ENCODE assay signal across 11 cellular contexts in genomic region chr3:125280966-125281365, GRCh38.
A peak's percentile ranks its signal among the peaks of the same experiment; 100 is the strongest.
DNase-seq lines count a peak whose midpoint lies in the region; ATAC-seq, FAIRE-seq and TF ChIP-seq lines count a peak whose summit lies in the region.
"Had no signal": no experiment of that assay in that cellular context is flagged by ENCODE, and none has a peak within 500 bp of the region (broad histone marks: within the 10 kb centered on the region; RNA-seq: fewer than 3 reads in every experiment).

No MANE protein-coding gene starts in this region.

- no peaks in the 10 kb centered on the region for H3K9me3 ChIP-seq in HepG2 (ENCODE audit: low read length)
- H3K9me3 ChIP-seq: pancreas, SJSA1 had no signal

- H2AFZ ChIP-seq in HepG2 (ENCODE audit: low read length): no peak overlapping the region

- no peak overlapping the region for H3K27ac ChIP-seq in HepG2 (ENCODE audit: extremely low read length, insufficient read depth, low read length)
- H3K27ac ChIP-seq: pancreas, SJSA1 had no signal

- no peaks in the 10 kb centered on the region for H3K79me2 ChIP-seq in HepG2 (ENCODE audit: insufficient read depth, low read length)

- H3K4me3 ChIP-seq in HepG2 (replicated peaks in 1 of 3; ENCODE audit: insufficient read depth in 1 of 3, low read depth in 2 of 3, low read length in 3 of 3): no peak overlapping the region
- H3K4me3 ChIP-seq: pancreas, SJSA1 had no signal

- no peak for TF ChIP-seq POLR2A in HepG2 (IDR thresholded peaks at IDR 0.05; ENCODE audit: insufficient read depth in 1 of 2, low read depth in 2 of 2, low read length in 2 of 2)

- BruUV-seq in HepG2 (replicated peaks; lab: Mats Ljungman, UMichigan): no TSS peak

- no peak for TF ChIP-seq CTCF in HepG2 (CRISPR knock-in tag; IDR thresholded peaks at IDR 0.05)
- TF ChIP-seq CTCF in GM13977 (IDR thresholded peaks at IDR 0.05; ENCODE audit: extremely low read depth, insufficient read depth, missing control alignments): no peak

- H3K36me3 ChIP-seq in HepG2 (replicated peaks in 1 of 2; ENCODE audit: control insufficient read depth in 1 of 2, insufficient read depth in 2 of 2, low read length in 2 of 2): peaks cover 3 to 4% of the 10 kb centered on the region in 2 experiments; a peak in 2 of 5 replicates

- ATAC-seq in HepG2 (no peak), Right ventricle myocardium inferior (no peak)
- ATAC-seq in stimulated activated naive CD8-positive, alpha-beta T cell treated with anti-CD3 and anti-CD28 coated beads, Interleukin-15, Interleukin-2, amounts not matched to agents 100 U/mL and 50 U/mL, for 24 hours: no peak

- WGBS in HepG2 (ENCODE audit: low lambda C conversion rate): 100% methylated on average over 1 of the region's 1 CpG

- TF ChIP-seq EP300 in HepG2 (IDR thresholded peaks at IDR 0.05; ENCODE audit: low read depth in 2 of 2, low read length in 2 of 2): no peak
- no peak for TF ChIP-seq EP300 in HepG2 (CRISPR knock-in tag; IDR thresholded peaks at IDR 0.05; ENCODE audit: borderline replicate concordance)

- TF ChIP-seq RAD21 in HepG2 (CRISPR knock-in tag; IDR thresholded peaks at IDR 0.05): no peak

- H3K9ac ChIP-seq in HepG2 (ENCODE audit: insufficient read depth, low read depth, low read length): no peak overlapping the region

- in situ Hi-C loops in HepG2 (cut with HindIII; ENCODE audit: extremely low pct_ligation_motif_present, low pct_unique_long_range_greater_than_20kb): no loop called here
- in situ Hi-C loops in GM13977 (cut with MboI; ENCODE audit: low pct_unique_long_range_greater_than_20kb, low sequenced_read_pairs, unreplicated experiment): no loop called here

- no peak overlapping the region for H3K4me2 ChIP-seq in HepG2 (ENCODE audit: low read depth, low read length)

- peak; percentile 78 for DNase-seq in EH (ENCODE audit: low read depth)
- peak; percentile 80 for DNase-seq in NCI-H1105 (lab: John Stamatoyannopoulos, UW)
- peak; percentile 96 for DNase-seq in astrocyte of the hippocampus (ENCODE audit: low read depth, low spot score)
- peak; percentile 3 for DNase-seq in HepG2 (ENCODE audit: low spot score)
- no peak for DNase-seq in Right ventricle myocardium inferior (ENCODE audit: missing footprints)
- DNase-seq in stimulated activated naive CD8-positive, alpha-beta T cell treated with anti-CD3 and anti-CD28 coated beads, Interleukin-15, Interleukin-2, amounts not matched to agents 100 U/mL and 50 U/mL, for 24 hours: no peak
- no peak for DNase-seq in effector CD8-positive, alpha-beta T cell (lab: John Stamatoyannopoulos, UW)
- DNase-seq in GM13977 (ENCODE audit: low spot score): no peak
- DNase-seq: activated gamma-delta T cell, pancreas had no signal

- CTCF ChIA-PET in HepG2 (lab: Yijun Ruan, JAX; ENCODE audit: low intra/inter-chr PET ratio, low total read pairs): no interaction called here

- no peak for FAIRE-seq in HepG2 (lab: Jason Lieb, UNC)
- FAIRE-seq: pancreas had no signal

- no peaks in the 10 kb centered on the region for H3K27me3 ChIP-seq in HepG2 (ENCODE audit: control insufficient read depth in 1 of 2, insufficient read depth in 2 of 2, low read length in 2 of 2)
- H3K27me3 ChIP-seq: pancreas, SJSA1 had no signal

- intact Hi-C loops in HepG2 (cut with micrococcal nuclease; ENCODE audit: unreplicated experiment): no loop called here
- intact Hi-C loops in Right ventricle myocardium inferior (cut with DNase I): no loop called here

- H4K20me1 ChIP-seq in HepG2 (ENCODE audit: insufficient read depth, low read length): no peaks in the 10 kb centered on the region

- H3K4me1 ChIP-seq in HepG2 (ENCODE audit: insufficient read depth, low read length): no peaks in the 10 kb centered on the region
- H3K4me1 ChIP-seq: SJSA1 had no signal

- POLR2A ChIA-PET in HepG2 (lab: Yijun Ruan, JAX): interaction anchor here (1.1 kb wide), 1 partner anchor 12 kb away, joined by 4 read pairs; no protein-coding TSS in a partner anchor

TF ChIP-seq in HepG2, 621 proteins besides CTCF, POLR2A, EP300 and RAD21:
- no peak for TF ChIP-seq MXI1 (IDR thresholded peaks at IDR 0.05; ENCODE audit: borderline replicate concordance, low read depth, low read length)
- TF ChIP-seq TAF1 (CRISPR knock-in tag; IDR thresholded peaks at IDR 0.05): no peak
- TF ChIP-seq NAIF1 (CRISPR knock-in tag; IDR thresholded peaks at IDR 0.05; ENCODE audit: borderline replicate concordance): no peak
- no peak for TF ChIP-seq ZNF546 (CRISPR knock-in tag; conservative IDR thresholded peaks at IDR 0.05)
- no peak for TF ChIP-seq SALL1 (CRISPR knock-in tag; IDR thresholded peaks at IDR 0.05)
- TF ChIP-seq THAP9 (CRISPR knock-in tag; IDR thresholded peaks at IDR 0.05; ENCODE audit: borderline replicate concordance): no peak
- TF ChIP-seq CENPX (CRISPR knock-in tag; IDR thresholded peaks at IDR 0.05): no peak
- no peak for TF ChIP-seq NCOA5 (CRISPR knock-in tag; IDR thresholded peaks at IDR 0.05)
- no peak for TF ChIP-seq ZNF710 (CRISPR knock-in tag; IDR thresholded peaks at IDR 0.05; ENCODE audit: borderline replicate concordance)
- TF ChIP-seq NR2F6 (IDR thresholded peaks at IDR 0.05): no peak
- no peak for TF ChIP-seq NR2F6 (CRISPR knock-in tag; IDR thresholded peaks at IDR 0.05)
- TF ChIP-seq GMEB2 (CRISPR knock-in tag; IDR thresholded peaks at IDR 0.05; ENCODE audit: low read depth): no peak
- no peak for TF ChIP-seq ZNF615 (CRISPR knock-in tag; IDR thresholded peaks at IDR 0.05; ENCODE audit: borderline replicate concordance)
- TF ChIP-seq E2F1 (CRISPR knock-in tag; IDR thresholded peaks at IDR 0.05): no peak
- TF ChIP-seq NFATC3 (CRISPR knock-in tag; IDR thresholded peaks at IDR 0.05): no peak
- no peak for TF ChIP-seq ZNF441 (CRISPR knock-in tag; IDR thresholded peaks at IDR 0.05; ENCODE audit: borderline replicate concordance)
- no peak for TF ChIP-seq ZNF30 (CRISPR knock-in tag; IDR thresholded peaks at IDR 0.05)

Comparison
In these comparisons a context has a peak if more than half of its experiments do, and no peak if none do; other contexts are left out.
1. DNase-seq: peak in EH (single experiment), NCI-H1105 (single experiment), astrocyte of the hippocampus (single experiment) and HepG2 (single experiment); none in Right ventricle myocardium inferior (single experiment), stimulated activated naive CD8-positive, alpha-beta T cell treated with anti-CD3 and anti-CD28 coated beads, Interleukin-15, Interleukin-2, amounts not matched to agents 100 U/mL and 50 U/mL, for 24 hours (single experiment), effector CD8-positive, alpha-beta T cell (single experiment) and GM13977 (single experiment).